ENCODE assay signal across 16 cellular contexts in the genomic region with DNA sequence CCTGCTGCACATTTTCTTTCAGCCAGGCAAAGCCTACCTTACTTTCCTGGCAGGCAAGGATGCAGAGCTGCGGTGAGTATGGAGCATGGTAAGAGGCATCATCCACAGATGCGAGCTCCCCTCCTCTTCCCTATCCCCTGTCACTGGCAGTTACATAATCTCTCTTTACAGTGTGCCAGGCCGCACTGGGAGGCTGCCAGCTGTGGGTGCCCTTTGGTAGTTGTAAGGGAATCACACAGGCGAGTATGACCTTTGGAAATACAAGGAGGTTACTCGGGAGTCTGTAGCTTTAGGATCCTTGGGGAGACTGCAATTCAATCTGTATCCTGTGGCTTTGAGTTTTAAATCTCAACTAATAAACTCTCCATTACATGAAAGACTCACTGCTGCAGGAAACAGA.
DNase-seq lines count a peak whose midpoint lies in the region; ATAC-seq lines count a peak whose summit lies in the region.
"Had no signal": no experiment of that assay in that cellular context is flagged by ENCODE, and none has a peak within 500 bp of the region (broad histone marks: within the 10 kb centered on the region; RNA-seq: fewer than 3 reads in every experiment).

No MANE protein-coding gene starts in this region.

- H3K9me3 Mint-ChIP-seq in immature natural killer cell: peaks cover 0 to 2% (median 0%) of the 10 kb centered on the region in 6 donors
- no peaks in the 10 kb centered on the region for H3K9me3 Mint-ChIP-seq in stimulated activated effector memory CD8-positive, alpha-beta T cell treated with anti-CD3 and anti-CD28 coated beads, Interleukin-12 subunit alpha, Interleukin-12 subunit beta, amount 100 ng/mL, for 72 hours

- ATAC-seq in stimulated activated effector memory CD8-positive, alpha-beta T cell treated with anti-CD3 and anti-CD28 coated beads, Interleukin-12 subunit alpha, Interleukin-12 subunit beta, amount 100 ng/mL, for 72 hours: no peak

- H3K4me1 ChIP-seq in BLaER1: peaks cover 68% of the 10 kb centered on the region

- H3K4me1 Mint-ChIP-seq in immature natural killer cell: no peaks in the 10 kb centered on the region
- no peaks in the 10 kb centered on the region for H3K4me1 Mint-ChIP-seq in stimulated activated effector memory CD8-positive, alpha-beta T cell treated with anti-CD3 and anti-CD28 coated beads, Interleukin-12 subunit alpha, Interleukin-12 subunit beta, amount 100 ng/mL, for 72 hours

- peak overlapping the region; percentile 78 for H3K4me2 ChIP-seq in BLaER1

- H3K27me3 Mint-ChIP-seq in immature natural killer cell (ENCODE audit: low read depth in 3 of 3): peaks cover 0 to 2% (median 0%) of the 10 kb centered on the region in 3 donors

- H3K27ac ChIP-seq in BLaER1 (no peak overlapping the region), SK-N-MC (peak overlapping the region; percentile 74)
- H3K27ac ChIP-seq: BLaER1 treated with 17β-estradiol and CSF1 and Interleukin-3, amounts not matched to agents 10 nM and 100 nM; RWPE1 had no signal

- H3K9ac ChIP-seq in BLaER1 (no peak overlapping the region), SK-N-MC (ENCODE audit: insufficient read length) (no peak overlapping the region)
- H3K9ac ChIP-seq: BLaER1 treated with 17β-estradiol and CSF1 and Interleukin-3, amounts not matched to agents 10 nM and 100 nM had no signal

- no peak overlapping the region for H3K4me3 ChIP-seq in BLaER1
- no peak overlapping the region for H3K4me3 ChIP-seq in SK-N-MC
- H3K4me3 ChIP-seq: BLaER1 treated with 17β-estradiol and CSF1 and Interleukin-3, amounts not matched to agents 10 nM and 100 nM had no signal

- peaks cover 0 to 3% (median 0%) of the 10 kb centered on the region in 3 donors for H3K36me3 Mint-ChIP-seq in immature natural killer cell
- no peaks in the 10 kb centered on the region for H3K36me3 Mint-ChIP-seq in stimulated activated effector memory CD8-positive, alpha-beta T cell treated with anti-CD3 and anti-CD28 coated beads, Interleukin-12 subunit alpha, Interleukin-12 subunit beta, amount 100 ng/mL, for 72 hours

- H3K4me3 Mint-ChIP-seq in immature natural killer cell: no peak overlapping the region
- H3K4me3 Mint-ChIP-seq in stimulated activated effector memory CD8-positive, alpha-beta T cell treated with anti-CD3 and anti-CD28 coated beads, Interleukin-12 subunit alpha, Interleukin-12 subunit beta, amount 100 ng/mL, for 72 hours: no peak overlapping the region

- no peak overlapping the region for H3K27ac Mint-ChIP-seq in immature natural killer cell
- H3K27ac Mint-ChIP-seq in stimulated activated effector memory CD8-positive, alpha-beta T cell treated with anti-CD3 and anti-CD28 coated beads, Interleukin-12 subunit alpha, Interleukin-12 subunit beta, amount 100 ng/mL, for 72 hours: no peak overlapping the region

- DNase-seq in SK-N-MC (ENCODE audit: low read depth, low spot score) (no peak), left kidney (ENCODE audit: low read depth, low spot score) (peak; percentile 66), pons (ENCODE audit: low spot score) (peak; percentile 51), immature natural killer cell (no peak), OCI-M1 (lab: John Stamatoyannopoulos, UW) (no peak), HuH-7.5 (ENCODE audit: low spot score) (no peak)
- no peak for DNase-seq in stimulated activated effector memory CD8-positive, alpha-beta T cell treated with anti-CD3 and anti-CD28 coated beads, Interleukin-12 subunit alpha, Interleukin-12 subunit beta, amount 100 ng/mL, for 72 hours (ENCODE audit: low spot score in 2 of 2)
- DNase-seq: Karpas-422, MM.1S, NCI-H187 treated with DMSO at 0.1 percent for 48 hours, NCI-H2171, NCI-H446 treated with DMSO at 0.1 percent for 48 hours, NCI-H774 had no signal

- no peaks in the 10 kb centered on the region for H4K20me1 ChIP-seq in BLaER1
- H4K20me1 ChIP-seq: BLaER1 treated with 17β-estradiol and CSF1 and Interleukin-3, amounts not matched to agents 10 nM and 100 nM had no signal

- H3K9me3 ChIP-seq in BLaER1: peaks cover 30% of the 10 kb centered on the region
- H3K9me3 ChIP-seq in SK-N-MC (ENCODE audit: low read depth, low read length): no peaks in the 10 kb centered on the region

- 0 out of 2 replicates have a peak, but pooled peaks cover 11% of the 10 kb centered on the region for H3K36me3 ChIP-seq in BLaER1
- H3K36me3 ChIP-seq in SK-N-MC (ENCODE audit: insufficient read depth, low read length): peaks cover 20% of the 10 kb centered on the region

- no peaks in the 10 kb centered on the region for H3K27me3 ChIP-seq in BLaER1
- H3K27me3 ChIP-seq: BLaER1 treated with 17β-estradiol and CSF1 and Interleukin-3, amounts not matched to agents 10 nM and 100 nM had no signal

Comparison
In these comparisons a context has a peak if more than half of its experiments do, and no peak if none do; other contexts are left out.
1. DNase-seq: peak in left kidney (single experiment) and pons (single experiment); none in SK-N-MC (single experiment), immature natural killer cell (0 of 3), OCI-M1 (single experiment), HuH-7.5 (single experiment) and stimulated activated effector memory CD8-positive, alpha-beta T cell treated with anti-CD3 and anti-CD28 coated beads, Interleukin-12 subunit alpha, Interleukin-12 subunit beta, amount 100 ng/mL, for 72 hours (0 of 2).